In genomic region chr19:46035986-46036744, GRCh38 we compare ENCODE assay signal across 33 cellular contexts. TPM values are rescaled to one million over a fixed set of nuclear protein-coding genes. Genes with fewer than 3 reads are reported as not detected.
"Had no signal": no experiment of that assay in that cellular context is flagged by ENCODE, and none has a peak within 500 bp of the region (broad histone marks: within the 10 kb centered on the region; RNA-seq: fewer than 3 reads in every experiment).

No MANE protein-coding gene starts in this region.

- H3K27ac ChIP-seq: adrenal gland, ascending aorta, brain microvascular endothelial cell, hepatocyte, left lung, spleen, thoracic aorta, upper lobe of left lung, VCaP had no signal

- ATAC-seq: activated CD8-positive, alpha-beta T cell treated with anti-CD3 and anti-CD28 coated beads, Interleukin-2, amount 10 ng/mL, durations not matched to agents 7 days and 5 days; activated T-helper 17 cell treated with anti-CD3 and anti-CD28 coated beads, Interleukin-2, amount 50 U/mL, for 72 hours; left lung; T-cell had no signal

- H3K4me3 ChIP-seq: adrenal gland, ascending aorta, hepatocyte, left lung, lung, spleen, thoracic aorta, upper lobe of left lung had no signal

- H3K27me3 ChIP-seq: ascending aorta, hepatocyte had no signal

- H3K4me1 ChIP-seq: adrenal gland, ascending aorta, left lung, spleen, upper lobe of left lung had no signal

- H3K4me3 Mint-ChIP-seq: activated CD8-positive, alpha-beta T cell treated with anti-CD3 and anti-CD28 coated beads, Interleukin-2, amount 10 ng/mL, durations not matched to agents 7 days and 5 days; activated naive CD8-positive, alpha-beta T cell; activated T-helper 17 cell treated with anti-CD3 and anti-CD28 coated beads, Interleukin-2, amount 50 U/mL, for 72 hours; immature natural killer cell; mesothelial cell of epicardium; neural crest cell; T-cell; T-helper 2 cell treated with Interferon-gamma antibody and Interleukin-4, amounts not matched to agents 5 μg/mL and 100 μg/mL, for 36 hours had no signal

- H3K4me1 Mint-ChIP-seq: activated T-helper 17 cell treated with anti-CD3 and anti-CD28 coated beads, Interleukin-2, amount 50 U/mL, for 72 hours; immature natural killer cell; T-cell had no signal

- H3K9me3 ChIP-seq: adrenal gland, ascending aorta, thoracic aorta, upper lobe of left lung had no signal

- DNase-seq: activated CD4-positive, alpha-beta T cell treated with anti-CD3 and anti-CD28 coated beads for 1 hour; activated CD4-positive, alpha-beta T cell treated with anti-CD3 and anti-CD28 coated beads, Interleukin-2, amount 50 U/mL, for 1 hour; activated CD8-positive, alpha-beta T cell treated with anti-CD3 and anti-CD28 coated beads, Interleukin-2, amount 10 ng/mL, durations not matched to agents 7 days and 5 days; activated naive CD4-positive, alpha-beta T cell; adrenal gland; brain microvascular endothelial cell; central memory CD4-positive, alpha-beta T cell; dermis blood vessel endothelial cell; effector CD8-positive, alpha-beta T cell; glutamatergic neuron; immature natural killer cell; left lung; posterior cingulate gyrus; spleen; stimulated activated CD4-positive, alpha-beta T cell treated with anti-CD3 and anti-CD28 coated beads, Interleukin-4, amount 100 ng/mL, for 1 hour; stimulated activated naive CD4-positive, alpha-beta T cell treated with Interleukin-2 at 50 U/mL for 16 hours; T-cell had no signal

- H3K36me3 ChIP-seq: adrenal gland, ascending aorta, brain microvascular endothelial cell, left lung, spleen, thoracic aorta, upper lobe of left lung had no signal

- H3K9me3 Mint-ChIP-seq: activated T-helper 17 cell treated with anti-CD3 and anti-CD28 coated beads, Interleukin-2, amount 50 U/mL, for 72 hours; T-cell; T-helper 2 cell treated with Interferon-gamma antibody and Interleukin-4, amounts not matched to agents 5 μg/mL and 100 μg/mL, for 36 hours had no signal

- H3K27ac Mint-ChIP-seq: activated CD8-positive, alpha-beta T cell treated with anti-CD3 and anti-CD28 coated beads, Interleukin-2, amount 10 ng/mL, durations not matched to agents 7 days and 5 days; activated naive CD8-positive, alpha-beta T cell; activated T-helper 17 cell treated with anti-CD3 and anti-CD28 coated beads, Interleukin-2, amount 50 U/mL, for 72 hours; immature natural killer cell; T-cell; T-helper 2 cell treated with Interferon-gamma antibody and Interleukin-4, amounts not matched to agents 5 μg/mL and 100 μg/mL, for 36 hours had no signal

RNA-seq across cellular contexts. Expression of gene IGFL4, which starts 4.6 kb away (rescaled TPM):
- total RNA-seq: activated CD8-positive, alpha-beta T cell treated with anti-CD3 and anti-CD28 coated beads, Interleukin-2, amount 10 ng/mL, durations not matched to agents 7 days and 5 days; activated T-helper 17 cell treated with anti-CD3 and anti-CD28 coated beads, Interleukin-2, amount 50 U/mL, for 72 hours; ascending aorta; dermis blood vessel endothelial cell; kidney epithelial cell; left lung; lung; omental fat pad; renal cortical epithelial cell; spleen; T-cell; thoracic aorta; upper lobe of left lung had no signal
- polyA plus RNA-seq: immature natural killer cell, lung had no signal

RNA-seq across cellular contexts. Expression of gene PGLYRP1, which starts 13.3 kb away (rescaled TPM):
- total RNA-seq: activated CD8-positive, alpha-beta T cell treated with anti-CD3 and anti-CD28 coated beads, Interleukin-2, amount 10 ng/mL, durations not matched to agents 7 days and 5 days; activated T-helper 17 cell treated with anti-CD3 and anti-CD28 coated beads, Interleukin-2, amount 50 U/mL, for 72 hours; adrenal gland; ascending aorta; dermis blood vessel endothelial cell; frontal cortex; hepatocyte; kidney epithelial cell; mesothelial cell of epicardium; neural crest cell; omental fat pad; renal cortical epithelial cell; T-cell; thoracic aorta had no signal
- polyA plus RNA-seq: esophagus, hepatocyte, immature natural killer cell had no signal
